In the genomic region with DNA sequence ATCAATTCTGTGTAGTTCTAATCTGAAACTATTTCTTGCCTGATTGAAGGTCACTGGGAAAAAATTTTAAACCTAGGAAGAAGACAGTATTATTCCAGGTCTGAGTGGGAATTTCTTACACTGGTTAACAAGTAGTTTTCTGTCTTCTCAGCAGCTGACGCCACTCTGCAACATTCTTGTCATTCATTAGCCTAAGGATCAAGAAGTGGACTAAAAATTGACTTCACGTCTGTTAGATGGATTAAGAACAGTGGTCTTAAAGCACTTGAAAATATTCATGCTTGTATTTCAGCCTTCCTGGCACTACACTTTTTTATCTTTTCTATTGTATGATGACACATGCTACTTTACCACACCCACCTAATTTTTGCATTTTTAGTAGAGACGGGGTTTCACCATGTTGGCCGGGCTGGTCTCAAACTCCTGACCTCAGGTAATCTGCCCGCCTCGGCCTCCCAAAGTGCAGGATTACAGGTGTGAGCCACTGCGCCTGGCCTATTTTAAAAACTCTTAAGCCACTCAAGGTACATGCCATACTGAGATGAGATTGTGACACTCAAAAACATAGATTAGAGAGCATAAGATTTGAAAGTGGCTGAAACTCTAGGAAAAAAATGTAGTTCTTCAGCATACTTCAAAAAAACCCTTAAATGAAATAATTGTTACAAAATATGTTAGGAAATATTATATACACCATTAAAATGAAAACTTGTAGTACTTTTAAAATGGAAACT, we compare ENCODE assay signal across 13 cellular contexts. TPM values are rescaled to one million over a fixed set of nuclear protein-coding genes. Genes with fewer than 3 reads are reported as not detected.
A peak's percentile ranks its signal among the peaks of the same experiment; 100 is the strongest.
DNase-seq lines count a peak whose midpoint lies in the region; ATAC-seq and TF ChIP-seq lines count a peak whose summit lies in the region.
"Had no signal": no experiment of that assay in that cellular context is flagged by ENCODE, and none has a peak within 500 bp of the region (broad histone marks: within the 10 kb centered on the region; RNA-seq: fewer than 3 reads in every experiment).

No MANE protein-coding gene starts in this region.

- no peak overlapping the region for H3K4me2 ChIP-seq in IMR-90 (ENCODE audit: low read depth, low read length)

- peaks cover 69 to 98% (median 85%) of the 10 kb centered on the region in 4 donors for H3K4me1 Mint-ChIP-seq in CD4-positive, alpha-beta memory T cell
- H3K4me1 Mint-ChIP-seq in activated naive CD8-positive, alpha-beta T cell treated with anti-CD3 and anti-CD28 coated beads, Interleukin-2, amount 50 U/mL, for 24 hours: peaks cover 95% of the 10 kb centered on the region
- peaks cover 78 to 79% of the 10 kb centered on the region in 2 donors for H3K4me1 Mint-ChIP-seq in natural killer cell

- TF ChIP-seq RAD21 in IMR-90 (IDR thresholded peaks at IDR 0.05; ENCODE audit: low read length): no peak

- peaks cover 7 to 23% of the 10 kb centered on the region in 2 donors for H3K36me3 Mint-ChIP-seq in CD4-positive, alpha-beta memory T cell
- peaks cover 25% of the 10 kb centered on the region for H3K36me3 Mint-ChIP-seq in activated naive CD8-positive, alpha-beta T cell treated with anti-CD3 and anti-CD28 coated beads, Interleukin-2, amount 50 U/mL, for 24 hours (ENCODE audit: low read depth)
- H3K36me3 Mint-ChIP-seq in natural killer cell: no peaks in the 10 kb centered on the region

- no peak overlapping the region for H4K8ac ChIP-seq in IMR-90 (ENCODE audit: low read depth in 2 of 2, low read length in 2 of 2)

- H3K27me3 ChIP-seq in CD4-positive, alpha-beta memory T cell (ENCODE audit: insufficient read depth, low read length): no peaks in the 10 kb centered on the region
- no peaks in the 10 kb centered on the region for H3K27me3 ChIP-seq in IMR-90 (ENCODE audit: control insufficient read depth, insufficient read depth, low read length)
- H3K27me3 ChIP-seq: SJSA1 had no signal

- H3K9me1 ChIP-seq in IMR-90 (ENCODE audit: insufficient read depth, low read length): peaks cover 21% of the 10 kb centered on the region

- H4K20me1 ChIP-seq in IMR-90 (ENCODE audit: insufficient read depth, low read length): peaks cover 99% of the 10 kb centered on the region

- H3K79me1 ChIP-seq in IMR-90 (ENCODE audit: low read depth in 1 of 2, low read length in 2 of 2): peaks cover 0 to 21% of the 10 kb centered on the region in 2 experiments; a peak in 2 of 4 replicates

- in situ Hi-C loops in IMR-90 (cut with MboI; ENCODE audit: low sequenced_read_pairs): no loop called here

- H3K23ac ChIP-seq in IMR-90 (ENCODE audit: low read depth, low read length): no peak overlapping the region

- CTCF ChIA-PET in CD4-positive, alpha-beta memory T cell (lab: Charles Lee; ENCODE audit: partially characterized antibody): no interaction called here
- CTCF ChIA-PET in IMR-90 (lab: Yijun Ruan, JAX): no interaction called here

- H3K4me3 ChIP-seq in CD4-positive, alpha-beta memory T cell (ENCODE audit: low read length in 2 of 2): no peak overlapping the region
- H3K4me3 ChIP-seq in IMR-90 (ENCODE audit: insufficient read depth, low read depth, low read length): no peak overlapping the region
- H3K4me3 ChIP-seq: SJSA1 had no signal

- no peak overlapping the region for H3K27ac ChIP-seq in CD4-positive, alpha-beta memory T cell (ENCODE audit: low read depth, low read length)
- no peak overlapping the region for H3K27ac ChIP-seq in IMR-90 (ENCODE audit: insufficient read depth, low read length)
- H3K27ac ChIP-seq: SJSA1 had no signal

- H2BK5ac ChIP-seq in IMR-90 (ENCODE audit: low read depth, low read length, poor library complexity, severe bottlenecking): no peak overlapping the region

- no peak for DNase-seq in CD4-positive, alpha-beta memory T cell
- DNase-seq in IMR-90 (no peak), natural killer cell (no peak), OCI-M2 (lab: John Stamatoyannopoulos, UW; ENCODE audit: unreplicated experiment) (no peak), occipital lobe (lab: John Stamatoyannopoulos, UW) (no peak)
- no peak for DNase-seq in activated naive CD8-positive, alpha-beta T cell treated with anti-CD3 and anti-CD28 coated beads, Interleukin-2, amount 50 U/mL, for 24 hours
- no peak for DNase-seq in activated CD4-positive, alpha-beta T cell treated with anti-CD3 and anti-CD28 coated beads, Interleukin-2, amount 50 U/mL, for 4 hours
- DNase-seq: activated CD4-positive, alpha-beta T cell treated with anti-CD3 and anti-CD28 coated beads, Interleukin-2, amount 50 U/mL, for 1 hour; hippocampal formation; mesenchymal stem cell; stimulated activated CD4-positive, alpha-beta T cell treated with anti-CD3 and anti-CD28 coated beads, Interleukin-4, amount 100 ng/mL, for 1 hour had no signal

- intact Hi-C loops in CD4-positive, alpha-beta memory T cell (cut with micrococcal nuclease): loop anchor here (1.0 kb wide), 1 partner anchor 8 kb away; no protein-coding TSS in a partner anchor
- intact Hi-C loops in IMR-90 (cut with micrococcal nuclease): no loop called here
- intact Hi-C loops in natural killer cell (cut with micrococcal nuclease): no loop called here

- H2BK120ac ChIP-seq in IMR-90 (ENCODE audit: low read depth, low read length): no peak overlapping the region

- H3K36me3 ChIP-seq in CD4-positive, alpha-beta memory T cell (ENCODE audit: insufficient read depth, low read length): no peaks in the 10 kb centered on the region
- H3K36me3 ChIP-seq in IMR-90 (ENCODE audit: control insufficient read depth, insufficient read depth, low read length): no peaks in the 10 kb centered on the region

- no peak overlapping the region for H2AK9ac ChIP-seq in IMR-90 (replicated peaks; ENCODE audit: low read depth, low read length, poor library complexity)

- H3K9me3 ChIP-seq in CD4-positive, alpha-beta memory T cell (ENCODE audit: control insufficient read depth in 1 of 2, low read length in 2 of 2): no peaks in the 10 kb centered on the region
- H3K9me3 ChIP-seq in IMR-90 (ENCODE audit: control insufficient read depth, insufficient read depth, low read length): no peaks in the 10 kb centered on the region
- H3K9me3 ChIP-seq: SJSA1 had no signal

- no peak overlapping the region for H3K18ac ChIP-seq in IMR-90 (ENCODE audit: low read depth, low read length)

- no peak overlapping the region for H3K9ac ChIP-seq in IMR-90 (ENCODE audit: low read depth, low read length)

- no peak overlapping the region for H2AK5ac ChIP-seq in IMR-90 (ENCODE audit: low read depth, low read length)

- no peak overlapping the region for H2BK20ac ChIP-seq in IMR-90 (ENCODE audit: low read depth, low read length)

- BruUV-seq in IMR-90 (replicated peaks; lab: Mats Ljungman, UMichigan): TSS peak; percentile 3

- peaks cover 99% of the 10 kb centered on the region for H3K4me1 ChIP-seq in CD4-positive, alpha-beta memory T cell (ENCODE audit: insufficient read depth, low read length)
- peaks cover 11% of the 10 kb centered on the region for H3K4me1 ChIP-seq in IMR-90 (ENCODE audit: control insufficient read depth, insufficient read depth, low read length)
- H3K4me1 ChIP-seq: SJSA1 had no signal

- no peak overlapping the region for H4K5ac ChIP-seq in IMR-90 (ENCODE audit: low read depth, low read length)

- no peaks in the 10 kb centered on the region for H3K27me3 Mint-ChIP-seq in CD4-positive, alpha-beta memory T cell
- no peaks in the 10 kb centered on the region for H3K27me3 Mint-ChIP-seq in activated naive CD8-positive, alpha-beta T cell treated with anti-CD3 and anti-CD28 coated beads, Interleukin-2, amount 50 U/mL, for 24 hours
- no peaks in the 10 kb centered on the region for H3K27me3 Mint-ChIP-seq in natural killer cell (ENCODE audit: low read depth in 2 of 2)

- TF ChIP-seq POLR2A in IMR-90 (IDR thresholded peaks at IDR 0.05; ENCODE audit: low read depth, low read length): no peak

- peak overlapping the region in 7 of 8 donors; percentile 63 to 99 (median 72) for H3K4me3 Mint-ChIP-seq in CD4-positive, alpha-beta memory T cell
- peak overlapping the region; percentile 25 for H3K4me3 Mint-ChIP-seq in activated naive CD8-positive, alpha-beta T cell treated with anti-CD3 and anti-CD28 coated beads, Interleukin-2, amount 50 U/mL, for 24 hours
- no peak overlapping the region for H3K4me3 Mint-ChIP-seq in natural killer cell

- POLR2A ChIA-PET in CD4-positive, alpha-beta memory T cell (lab: Charles Lee; ENCODE audit: partially characterized antibody): interaction anchor here (0.7 to 0.9 kb wide), 2 partner anchors 8 to 10 kb away, joined by 3 read pairs; partner anchors contain the start of gene MATR3
- POLR2A ChIA-PET in IMR-90 (lab: Charles Lee; ENCODE audit: unreplicated experiment): no interaction called here

- no peak overlapping the region for H2BK15ac ChIP-seq in IMR-90 (ENCODE audit: low read depth, low read length)

- no peak overlapping the region for H3K14ac ChIP-seq in IMR-90 (replicated peaks; ENCODE audit: low read depth, low read length)

- WGBS in IMR-90 (ENCODE audit: extremely low coverage in 2 of 2, insufficient read length in 1 of 2), 2 experiments: 69% methylated on average over 3 of the region's 7 CpGs; no CpG with 5 or more reads in 1 of the 2 experiments

- ATAC-seq in IMR-90 (ENCODE audit: low read depth): no peak
- ATAC-seq in activated naive CD8-positive, alpha-beta T cell treated with anti-CD3 and anti-CD28 coated beads, Interleukin-2, amount 50 U/mL, for 24 hours: no peak
- no peak for ATAC-seq in natural killer cell
- ATAC-seq in HG02610 (IDR thresholded peaks at IDR 0.05; ENCODE audit: unreplicated experiment): no peak

- H2AFZ ChIP-seq in IMR-90 (replicated peaks; ENCODE audit: low read length, poor library complexity): no peak overlapping the region

- no peak overlapping the region for H3K4ac ChIP-seq in IMR-90 (ENCODE audit: low read depth, low read length)

- no peak for TF ChIP-seq CTCF in IMR-90 (conservative IDR thresholded peaks at IDR 0.05; ENCODE audit: low read depth, low read length)
- TF ChIP-seq CTCF in natural killer cell (IDR thresholded peaks at IDR 0.05): no peak

- no peaks in the 10 kb centered on the region for H3K9me3 Mint-ChIP-seq in CD4-positive, alpha-beta memory T cell
- no peaks in the 10 kb centered on the region for H3K9me3 Mint-ChIP-seq in activated naive CD8-positive, alpha-beta T cell treated with anti-CD3 and anti-CD28 coated beads, Interleukin-2, amount 50 U/mL, for 24 hours
- no peaks in the 10 kb centered on the region for H3K9me3 Mint-ChIP-seq in natural killer cell

- dilution Hi-C loops in IMR-90 (cut with HindIII; ENCODE audit: low sequenced_read_pairs, unreplicated experiment): no loop called here

- no peak overlapping the region for H4K91ac ChIP-seq in IMR-90 (ENCODE audit: insufficient read depth, low read depth, low read length)

- peak overlapping the region; percentile 49 to 99 (median 77) for H3K27ac Mint-ChIP-seq in CD4-positive, alpha-beta memory T cell
- peak overlapping the region; percentile 76 for H3K27ac Mint-ChIP-seq in activated naive CD8-positive, alpha-beta T cell treated with anti-CD3 and anti-CD28 coated beads, Interleukin-2, amount 50 U/mL, for 24 hours
- peak overlapping the region; percentile 66 to 74 for H3K27ac Mint-ChIP-seq in natural killer cell

- H3K56ac ChIP-seq in IMR-90 (ENCODE audit: extremely low read depth, insufficient read depth, low read length): no peak overlapping the region

RNA-seq across cellular contexts. Expression of gene MATR3, which starts 8.4 kb away (rescaled TPM):
- total RNA-seq in CD4-positive, alpha-beta memory T cell: 100 to 1,000 TPM; 228 to 255 TPM
- polyA plus RNA-seq in CD4-positive, alpha-beta memory T cell: 100 to 1,000 TPM; 377 to 419 TPM
- total RNA-seq in IMR-90 (2012; rRNA removed): 207 and 367 TPM in 2 replicates
- 60.0 and 81.4 TPM in 2 replicates for polyA plus RNA-seq in IMR-90 (2012; rRNA removed)
- polyA plus RNA-seq in IMR-90 (2012; cell fraction: cytosol; rRNA removed): 16.0 and 25.6 TPM in 2 replicates
- 18.4 and 79.4 TPM in 2 replicates for polyA plus RNA-seq in IMR-90 (2012; cell fraction: nucleus; rRNA removed; ENCODE audit: low replicate concordance)
- 100 to 1,000 TPM; 290 to 324 (median 297) TPM for total RNA-seq in natural killer cell
- 769 TPM for total RNA-seq in occipital lobe

RNA-seq across cellular contexts. Expression of gene PAIP2, which starts 39.7 kb away (rescaled TPM):
- total RNA-seq in CD4-positive, alpha-beta memory T cell: 100 to 1,000 TPM; 109 to 112 TPM
- 100 to 1,000 TPM; 309 to 503 TPM for polyA plus RNA-seq in CD4-positive, alpha-beta memory T cell
- total RNA-seq in IMR-90 (2012; rRNA removed) (41.9 and 95.0 TPM in 2 replicates), natural killer cell (100 to 1,000 TPM; 105 to 126 (median 110) TPM), occipital lobe (111 TPM)
- 48.8 and 59.5 TPM in 2 replicates for polyA plus RNA-seq in IMR-90 (2012; rRNA removed)
- 11.6 and 15.5 TPM in 2 replicates for polyA plus RNA-seq in IMR-90 (2012; cell fraction: cytosol; rRNA removed)
- polyA plus RNA-seq in IMR-90 (2012; cell fraction: nucleus; rRNA removed; ENCODE audit: low replicate concordance): 5.3 and 32.3 TPM in 2 replicates
